In genomic region chr15:86677316-86677715, GRCh38 we compare ENCODE assay signal across 18 cellular contexts.
"Had no signal": no experiment of that assay in that cellular context is flagged by ENCODE, and none has a peak within 500 bp of the region (broad histone marks: within the 10 kb centered on the region; RNA-seq: fewer than 3 reads in every experiment).

No MANE protein-coding gene starts in this region.

- H3K27ac Mint-ChIP-seq: activated T-helper 1 cell treated with anti-CD3 and anti-CD28 coated beads, Interleukin-12 subunit alpha, Interleukin-12 subunit beta, Interleukin-2, Interleukin-4 antibody, amounts not matched to agents 30 ng/mL and 10 ng/mL and 1 ng/mL, durations not matched to agents 14 hours and 24 hours and 36 hours; effector memory CD8-positive, alpha-beta T cell had no signal

- DNase-seq: activated CD4-positive, alpha-beta T cell treated with anti-CD3 and anti-CD28 coated beads for 48 hours; activated naive CD4-positive, alpha-beta T cell treated with anti-CD3 and anti-CD28 coated beads, Interleukin-2, amount 50 U/mL, for 16 hours; adrenal gland; cortex of kidney; effector memory CD8-positive, alpha-beta T cell; gastrocnemius medialis; heart right ventricle; kidney; left ventricle myocardium superior; posterior cingulate gyrus; small intestine; transverse colon had no signal

- ATAC-seq: effector memory CD8-positive, alpha-beta T cell; gastrocnemius medialis; heart right ventricle; left ventricle myocardium superior; right cardiac atrium had no signal

- H3K9me3 ChIP-seq: adrenal gland, gastrocnemius medialis, heart right ventricle, SJSA1, transverse colon had no signal

- H3K9me3 Mint-ChIP-seq: activated T-helper 1 cell treated with anti-CD3 and anti-CD28 coated beads, Interleukin-12 subunit alpha, Interleukin-12 subunit beta, Interleukin-2, Interleukin-4 antibody, amounts not matched to agents 30 ng/mL and 10 ng/mL and 1 ng/mL, durations not matched to agents 14 hours and 24 hours and 36 hours; central memory CD8-positive, alpha-beta T cell; effector memory CD8-positive, alpha-beta T cell had no signal

- H3K27me3 ChIP-seq: adrenal gland, gastrocnemius medialis, heart right ventricle, SJSA1, transverse colon had no signal

- H3K4me1 Mint-ChIP-seq: central memory CD8-positive, alpha-beta T cell had no signal

- H3K4me3 Mint-ChIP-seq: activated T-helper 1 cell treated with anti-CD3 and anti-CD28 coated beads, Interleukin-12 subunit alpha, Interleukin-12 subunit beta, Interleukin-2, Interleukin-4 antibody, amounts not matched to agents 30 ng/mL and 10 ng/mL and 1 ng/mL, durations not matched to agents 14 hours and 24 hours and 36 hours; central memory CD8-positive, alpha-beta T cell had no signal

- H3K27ac ChIP-seq: adrenal gland, epithelial cell of prostate, gastrocnemius medialis, heart right ventricle, SJSA1, transverse colon, VCaP had no signal

- H3K4me3 ChIP-seq: adrenal gland, gastrocnemius medialis, heart right ventricle, SJSA1, transverse colon had no signal

- H3K36me3 ChIP-seq: adrenal gland, gastrocnemius medialis, heart right ventricle, SJSA1, transverse colon had no signal
